ENCODE assay signal across 8 cellular contexts in genomic region chr1:17119076-17119743, GRCh38. TPM values are rescaled to one million over a fixed set of nuclear protein-coding genes. Genes with fewer than 3 reads are reported as not detected.
A peak's percentile ranks its signal among the peaks of the same experiment; 100 is the strongest.
DNase-seq lines count a peak whose midpoint lies in the region; ATAC-seq, FAIRE-seq and TF ChIP-seq lines count a peak whose summit lies in the region.

Gene PADI2, minus strand, starts transcription at chr1:17119451. Its CDS starts 80 bp downstream, at chr1:17119371.

- no peaks in the 10 kb centered on the region for H3K9me3 Mint-ChIP-seq in activated naive CD4-positive, alpha-beta T cell treated with anti-CD3 and anti-CD28 coated beads, Interleukin-2, amount 10 ng/mL, durations not matched to agents 7 days and 5 days
- H3K9me3 Mint-ChIP-seq in osteocyte (ENCODE audit: unreplicated experiment) = no peaks in the 10 kb centered on the region

- no peaks in the 10 kb centered on the region for H3K9me3 ChIP-seq in tibial artery

- ATAC-seq in HG03135 (IDR thresholded peaks at IDR 0.05; ENCODE audit: unreplicated experiment) = peak; percentile 63
- ATAC-seq in Right ventricle myocardium inferior = peak; percentile 71

- H3K36me3 ChIP-seq in tibial artery = no peaks in the 10 kb centered on the region

- peaks cover 12% of the 10 kb centered on the region for H3K4me1 Mint-ChIP-seq in activated naive CD4-positive, alpha-beta T cell treated with anti-CD3 and anti-CD28 coated beads, Interleukin-2, amount 10 ng/mL, durations not matched to agents 7 days and 5 days
- peaks cover 42% of the 10 kb centered on the region for H3K4me1 Mint-ChIP-seq in osteocyte (ENCODE audit: unreplicated experiment)

- no peaks in the 10 kb centered on the region for H3K36me3 Mint-ChIP-seq in activated naive CD4-positive, alpha-beta T cell treated with anti-CD3 and anti-CD28 coated beads, Interleukin-2, amount 10 ng/mL, durations not matched to agents 7 days and 5 days
- H3K36me3 Mint-ChIP-seq in osteocyte (ENCODE audit: unreplicated experiment) = no peaks in the 10 kb centered on the region

- peaks cover 0 to 46% of the 10 kb centered on the region in 2 donors for H3K27me3 ChIP-seq in tibial artery

- no peak within 1 kb of the TSS for H3K27ac ChIP-seq in tibial artery

- DNase-seq in EH (ENCODE audit: low read depth) = peak; percentile 58
- DNase-seq in RPMI7951 (ENCODE audit: low read depth) = peak; percentile 55
- DNase-seq in activated naive CD4-positive, alpha-beta T cell treated with anti-CD3 and anti-CD28 coated beads, Interleukin-2, amount 10 ng/mL, durations not matched to agents 7 days and 5 days = peak; percentile 66
- DNase-seq in Right ventricle myocardium inferior (ENCODE audit: missing footprints) = peak; percentile 92
- DNase-seq in osteocyte (ENCODE audit: extremely low spot score, unreplicated experiment) = no peak
- DNase-seq in tibial artery = peak in 1 of 2 donors; percentile 38
- no peak for DNase-seq in RCC 7860 (ENCODE audit: low spot score)

- no peak for TF ChIP-seq CTCF in osteocyte (IDR thresholded peaks at IDR 0.05)
- no peak for TF ChIP-seq CTCF in tibial artery (IDR thresholded peaks at IDR 0.05)

- intact Hi-C loops in Right ventricle myocardium inferior (cut with DNase I) = no loop called here
- intact Hi-C loops in tibial artery (cut with DNase I; ENCODE audit: low total_unique reads) = no loop called here

- H3K27ac Mint-ChIP-seq in activated naive CD4-positive, alpha-beta T cell treated with anti-CD3 and anti-CD28 coated beads, Interleukin-2, amount 10 ng/mL, durations not matched to agents 7 days and 5 days = no peak within 1 kb of the TSS
- H3K27ac Mint-ChIP-seq in osteocyte (ENCODE audit: unreplicated experiment) = no peak within 1 kb of the TSS

- peaks cover 0 to 16% (median 11%) of the 10 kb centered on the region in 4 donors for H3K4me1 ChIP-seq in tibial artery

- peaks cover 85% of the 10 kb centered on the region for H3K27me3 Mint-ChIP-seq in activated naive CD4-positive, alpha-beta T cell treated with anti-CD3 and anti-CD28 coated beads, Interleukin-2, amount 10 ng/mL, durations not matched to agents 7 days and 5 days
- H3K27me3 Mint-ChIP-seq in osteocyte (ENCODE audit: unreplicated experiment) = peaks cover 14% of the 10 kb centered on the region

- CTCF ChIA-PET in activated naive CD4-positive, alpha-beta T cell treated with anti-CD3 and anti-CD28 coated beads, Interleukin-2, amount 10 ng/mL, durations not matched to agents 7 days and 5 days (lab: Charles Lee) = interaction anchor here (2.0 kb wide), 1 partner anchor 118 kb away, joined by 11 read pairs; no protein-coding TSS in a partner anchor

- no peak for FAIRE-seq in RCC 7860 (lab: Jason Lieb, UNC)

- peak within 1 kb of the TSS; percentile 17 to 22 for H3K4me3 ChIP-seq in tibial artery

- H3K4me3 Mint-ChIP-seq in activated naive CD4-positive, alpha-beta T cell treated with anti-CD3 and anti-CD28 coated beads, Interleukin-2, amount 10 ng/mL, durations not matched to agents 7 days and 5 days = no peak within 1 kb of the TSS
- H3K4me3 Mint-ChIP-seq in osteocyte (ENCODE audit: unreplicated experiment) = peak within 1 kb of the TSS; percentile 71

RNA-seq across cellular contexts. Expression of gene PADI2, which starts in this region (rescaled TPM):
- 2.9 and 4.1 TPM in 2 replicates for total RNA-seq in RPMI7951 (2014; rRNA removed; shearing (Covaris generic))
- total RNA-seq in Right ventricle myocardium inferior = 0.87 TPM
- total RNA-seq in osteocyte = 111 TPM in 2 replicates

Comparison
In these comparisons a context has a peak if more than half of its experiments do, and no peak if none do; other contexts are left out.
1. RNA of gene PADI2 (total RNA-seq): 111 TPM in osteocyte; 2.9 to 4.1 TPM in RPMI7951 and 0.87 TPM in Right ventricle myocardium inferior (single experiment); every median in the first group is over 10 times any median in the second.
2. Peak in DNase-seq and ATAC-seq in Right ventricle myocardium inferior; RNA of the gene not detected or under 1 TPM.
3. DNase-seq: peak in EH (single experiment), RPMI7951 (single experiment) and activated naive CD4-positive, alpha-beta T cell treated with anti-CD3 and anti-CD28 coated beads, Interleukin-2, amount 10 ng/mL, durations not matched to agents 7 days and 5 days (single experiment); none in osteocyte (single experiment) and RCC 7860 (single experiment).